ENCODE assay signal across 12 cellular contexts in genomic region chr4:118774321-118774720, GRCh38.
"Had no signal": no experiment of that assay in that cellular context is flagged by ENCODE, and none has a peak within 500 bp of the region (broad histone marks: within the 10 kb centered on the region; RNA-seq: fewer than 3 reads in every experiment).

No MANE protein-coding gene starts in this region.

- ATAC-seq: activated CD8-positive, alpha-beta memory T cell treated with anti-CD3 and anti-CD28 coated beads, Interleukin-2, amount 10 ng/mL, durations not matched to agents 7 days and 5 days; stimulated activated naive B cell treated with anti-CD40 and anti-IgM and Interleukin-4, amounts not matched to agents 10 μg/mL and 1 μg/mL and 100 μg/mL, for 72 hours; T-cell had no signal

- H3K27me3 ChIP-seq: cardiac muscle cell, foreskin keratinocyte had no signal

- H3K36me3 ChIP-seq: cardiac muscle cell had no signal

- DNase-seq: activated CD4-positive, alpha-beta memory T cell treated with anti-CD3 and anti-CD28 coated beads for 36 hours; activated CD8-positive, alpha-beta memory T cell treated with anti-CD3 and anti-CD28 coated beads, Interleukin-2, amount 10 ng/mL, durations not matched to agents 7 days and 5 days; activated naive CD4-positive, alpha-beta T cell treated with anti-CD3 and anti-CD28 coated beads, Interleukin-2, amount 10 ng/mL, durations not matched to agents 7 days and 5 days; activated T-cell treated with anti-CD3 and anti-CD28 coated beads, Interleukin-2, amount 50 U/mL, for 1 hour; immature natural killer cell; retina; stimulated activated CD4-positive, alpha-beta T cell treated with anti-CD3 and anti-CD28 coated beads, Interleukin-2, amount 100 ng/mL, for 48 hours; stimulated activated naive B cell treated with anti-CD40 and anti-IgM and Interleukin-4, amounts not matched to agents 10 μg/mL and 1 μg/mL and 100 μg/mL, for 72 hours; T-cell; T-helper 9 cell had no signal

- H3K4me3 ChIP-seq: cardiac muscle cell had no signal

- H3K27ac ChIP-seq: foreskin keratinocyte had no signal
